Comparison of ENCODE assay signal across 8 cellular contexts in genomic region chr1:234772345-234773147, GRCh38.
DNase-seq lines count a peak whose midpoint lies in the region; ATAC-seq and TF ChIP-seq lines count a peak whose summit lies in the region.

No MANE protein-coding gene starts in this region.

- DNase-seq in EH (ENCODE audit: low read depth) (peak; percentile 100), T-helper 22 cell (ENCODE audit: low read depth) (peak; percentile 80), astrocyte of the cerebellum (ENCODE audit: low read depth) (peak; percentile 98), inferior parietal cortex (ENCODE audit: extremely low spot score) (peak; percentile 56), occipital lobe (lab: John Stamatoyannopoulos, UW) (no peak)
- peak; percentile 44 to 84 (median 70) for DNase-seq in stimulated activated CD4-positive, alpha-beta T cell treated with anti-CD3 and anti-CD28 coated beads, Interleukin-1b, Interleukin-23, amount 100 ng/mL, for 24 hours (ENCODE audit: low read depth in 4 of 4, low spot score in 1 of 4)

- in situ Hi-C loops in astrocyte of the cerebellum (cut with HindIII; ENCODE audit: low sequenced_read_pairs), result no loop called here

- 0 out of 2 replicates have a peak, but pooled peaks cover 7% of the 10 kb centered on the region for H3K9me3 ChIP-seq in HUES64 (ENCODE audit: insufficient read depth, low read depth, low read length)

- WGBS in HUES64, result 54% methylated on average over 22 of the region's 22 CpGs

- H3K27me3 ChIP-seq in HUES64 (ENCODE audit: insufficient read depth, low read length), result no peaks in the 10 kb centered on the region

- H3K36me3 ChIP-seq in HUES64 (ENCODE audit: insufficient read depth, low read length), result no peaks in the 10 kb centered on the region

- TF ChIP-seq CTCF in astrocyte of the cerebellum (IDR thresholded peaks at IDR 0.05; ENCODE audit: low read depth, low read length, missing control alignments), result no peak

- peak overlapping the region; percentile 33 for H3K27ac ChIP-seq in HUES64 (ENCODE audit: low read depth, low read length)

- H3K9ac ChIP-seq in HUES64 (ENCODE audit: low read depth, low read length), result peak overlapping the region; percentile 49; the same call in 1 of the 2 replicates

- peaks cover 25% of the 10 kb centered on the region for H3K4me1 ChIP-seq in HUES64 (ENCODE audit: insufficient read depth, low read length)

- ATAC-seq in GM21619 (IDR thresholded peaks at IDR 0.05; ENCODE audit: unreplicated experiment), result peak; percentile 93

- no peak overlapping the region for H3K4me3 ChIP-seq in HUES64 (ENCODE audit: low read length)
- no peak overlapping the region for H3K4me3 ChIP-seq in astrocyte of the cerebellum (ENCODE audit: low read depth, low read length)
